ENCODE assay signal across 22 cellular contexts in the genomic region with DNA sequence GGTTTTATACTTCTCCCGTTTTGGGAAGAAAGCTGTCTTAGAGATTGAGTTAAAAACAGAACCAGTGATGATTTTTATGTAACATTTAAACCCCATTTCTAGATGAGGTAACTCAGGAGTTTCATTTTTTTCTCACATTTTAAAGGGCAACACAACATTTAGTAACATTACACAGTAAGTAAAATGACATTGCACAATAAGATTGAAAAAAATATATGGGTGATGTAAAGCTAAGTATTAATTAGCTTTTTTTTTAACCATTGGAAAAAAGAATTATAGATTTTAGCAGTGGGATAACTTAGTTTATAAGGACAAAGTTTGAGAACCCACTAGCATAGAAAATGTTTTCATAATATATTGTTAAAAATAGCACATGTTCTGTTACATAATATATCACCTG. TPM values are rescaled to one million over a fixed set of nuclear protein-coding genes. Genes with fewer than 3 reads are reported as not detected.
DNase-seq lines count a peak whose midpoint lies in the region; ATAC-seq, FAIRE-seq and TF ChIP-seq lines count a peak whose summit lies in the region.
"Had no signal": no experiment of that assay in that cellular context is flagged by ENCODE, and none has a peak within 500 bp of the region (broad histone marks: within the 10 kb centered on the region; RNA-seq: fewer than 3 reads in every experiment).

No MANE protein-coding gene starts in this region.

- 77 to 83% (median 79%) methylated on average over 1 of the region's 1 CpG for WGBS in small intestine, 3 donors

- H3K4me1 Mint-ChIP-seq in activated T-cell treated with anti-CD3 and anti-CD28 coated beads, Interleukin-2, amount 50 U/mL, for 24 hours (ENCODE audit: low read depth) = no peaks in the 10 kb centered on the region
- H3K4me1 Mint-ChIP-seq: B cell had no signal

- no peaks in the 10 kb centered on the region for H3K27me3 Mint-ChIP-seq in activated T-cell treated with anti-CD3 and anti-CD28 coated beads, Interleukin-2, amount 50 U/mL, for 24 hours
- H3K27me3 Mint-ChIP-seq: B cell; CD4-positive, CD25-positive, alpha-beta regulatory T cell; CD8-positive, alpha-beta memory T cell; IgD-negative memory B cell had no signal

- TF ChIP-seq POLR2A in H54 (IDR thresholded peaks at IDR 0.05; ENCODE audit: low read depth, low read length) = no peak

- FAIRE-seq in small intestine (lab: Jason Lieb, UNC) = peak; percentile 30
- no peak for FAIRE-seq in H54 (lab: Jason Lieb, UNC)
- FAIRE-seq: GM19239, H1 had no signal

- no peak for TF ChIP-seq CTCF in VCaP (conservative IDR thresholded peaks at IDR 0.05)

- H3K4me3 Mint-ChIP-seq in activated T-cell treated with anti-CD3 and anti-CD28 coated beads, Interleukin-2, amount 50 U/mL, for 24 hours = no peak overlapping the region
- H3K4me3 Mint-ChIP-seq: B cell; CD4-positive, CD25-positive, alpha-beta regulatory T cell; CD8-positive, alpha-beta memory T cell; IgD-negative memory B cell had no signal

- H3K27me3 ChIP-seq in small intestine (ENCODE audit: control insufficient read depth in 2 of 2, insufficient read depth in 2 of 2, low read length in 2 of 2) = no peaks in the 10 kb centered on the region
- H3K27me3 ChIP-seq: BLaER1 treated with 17β-estradiol and CSF1 and Interleukin-3, amounts not matched to agents 10 nM and 100 nM had no signal

- H3K27ac Mint-ChIP-seq in activated T-cell treated with anti-CD3 and anti-CD28 coated beads, Interleukin-2, amount 50 U/mL, for 24 hours = peak overlapping the region; percentile 52
- H3K27ac Mint-ChIP-seq: B cell; CD4-positive, CD25-positive, alpha-beta regulatory T cell; IgD-negative memory B cell had no signal

- peaks cover 2 to 6% of the 10 kb centered on the region in 2 donors for H3K36me3 ChIP-seq in small intestine (ENCODE audit: control insufficient read depth in 2 of 2, insufficient read depth in 2 of 2, low read length in 2 of 2)

- no peaks in the 10 kb centered on the region for H3K4me1 ChIP-seq in small intestine (ENCODE audit: control insufficient read depth in 2 of 2, insufficient read depth in 1 of 2, low read depth in 1 of 2, low read length in 1 of 2)
- H3K4me1 ChIP-seq: HAP-1 had no signal

- ATAC-seq in HG03565 (IDR thresholded peaks at IDR 0.05; ENCODE audit: unreplicated experiment) (no peak), HG03378 (IDR thresholded peaks at IDR 0.05; ENCODE audit: unreplicated experiment) (no peak)

- H3K9me3 Mint-ChIP-seq in activated T-cell treated with anti-CD3 and anti-CD28 coated beads, Interleukin-2, amount 50 U/mL, for 24 hours = no peaks in the 10 kb centered on the region
- H3K9me3 Mint-ChIP-seq: CD4-positive, CD25-positive, alpha-beta regulatory T cell; CD8-positive, alpha-beta memory T cell; IgD-negative memory B cell had no signal

- DNase-seq in activated T-cell treated with anti-CD3 and anti-CD28 coated beads, Interleukin-2, amount 50 U/mL, for 24 hours = no peak
- DNase-seq in activated T-cell treated with anti-CD3 and anti-CD28 coated beads, Interleukin-2, amount 50 U/mL, for 48 hours = no peak
- peak; percentile 33 for DNase-seq in MV-4-11 (lab: John Stamatoyannopoulos, UW)
- DNase-seq in small intestine = no peak
- no peak for DNase-seq in H54 (ENCODE audit: insufficient read length, low spot score)
- DNase-seq: 8988T; CD4-positive, CD25-positive, alpha-beta regulatory T cell; CD8-positive, alpha-beta memory T cell; COR-L47; DMS 273 treated with DMSO at 0.1 percent for 48 hours; DMS53; DND-41; EL had no signal

- H3K27ac ChIP-seq in VCaP (peak overlapping the region; percentile 45), small intestine (ENCODE audit: low read depth in 1 of 2, low read length in 1 of 2) (no peak overlapping the region)
- H3K27ac ChIP-seq: BLaER1 treated with 17β-estradiol and CSF1 and Interleukin-3, amounts not matched to agents 10 nM and 100 nM had no signal

- no peak overlapping the region for H3K4me3 ChIP-seq in small intestine (ENCODE audit: low read depth in 1 of 2, low read length in 2 of 2)
- H3K4me3 ChIP-seq: BLaER1 treated with 17β-estradiol and CSF1 and Interleukin-3, amounts not matched to agents 10 nM and 100 nM; HAP-1 had no signal

- no peaks in the 10 kb centered on the region for H3K9me3 ChIP-seq in small intestine (ENCODE audit: control insufficient read depth, low read depth)
- H3K9me3 ChIP-seq: BLaER1 treated with 17β-estradiol and CSF1 and Interleukin-3, amounts not matched to agents 10 nM and 100 nM; HAP-1 had no signal

- H3K36me3 Mint-ChIP-seq in activated T-cell treated with anti-CD3 and anti-CD28 coated beads, Interleukin-2, amount 50 U/mL, for 24 hours (ENCODE audit: low read depth) = peaks cover 68% of the 10 kb centered on the region

RNA-seq across cellular contexts. Expression of gene SCFD1, which starts 25.1 kb away (rescaled TPM):
- polyA plus RNA-seq in small intestine = 10 to 100 TPM; 39.7 to 73.8 (median 51.6) TPM

RNA-seq across cellular contexts. Expression of gene G2E3, which starts 38.0 kb away (rescaled TPM):
- 1 to 10 TPM; 2.2 to 4.9 (median 2.2) TPM for polyA plus RNA-seq in small intestine
